13 cellular contexts compared by ENCODE assay signal in the genomic region with DNA sequence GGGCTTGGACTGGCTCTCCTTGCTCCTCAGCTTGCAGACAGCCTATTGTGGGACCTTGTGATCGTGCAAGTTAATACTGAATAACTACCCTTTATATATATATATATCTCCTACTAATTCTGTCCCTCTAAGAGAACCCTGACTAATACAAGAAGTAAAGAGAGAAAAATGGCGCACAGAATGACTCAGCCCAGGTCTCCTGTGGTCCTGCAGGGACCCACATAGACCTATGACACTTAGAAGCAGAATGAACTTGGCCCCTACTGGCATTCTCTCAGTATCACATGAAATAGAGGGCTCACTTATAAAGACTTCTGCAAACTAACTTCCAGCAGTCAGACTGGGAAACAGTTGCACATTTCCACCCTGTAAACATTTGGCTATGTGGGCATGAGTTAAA.
A peak's percentile ranks its signal among the peaks of the same experiment; 100 is the strongest.
DNase-seq lines count a peak whose midpoint lies in the region; ATAC-seq lines count a peak whose summit lies in the region.
"Had no signal": no experiment of that assay in that cellular context is flagged by ENCODE, and none has a peak within 500 bp of the region (broad histone marks: within the 10 kb centered on the region; RNA-seq: fewer than 3 reads in every experiment).

No MANE protein-coding gene starts in this region.

- DNase-seq in nucleus accumbens (lab: John Stamatoyannopoulos, UW) (no peak), C1 segment of cervical spinal cord (lab: John Stamatoyannopoulos, UW) (no peak), islet precursor cell (no peak)
- DNase-seq: activated CD4-positive, alpha-beta T cell treated with anti-CD3 and anti-CD28 coated beads, Interleukin-2, amount 50 U/mL, for 48 hours; activated naive CD4-positive, alpha-beta T cell treated with anti-CD3 and anti-CD28 coated beads, Interleukin-2, amount 50 U/mL, for 16 hours; GDM1; MG63; Peyer's patch; retina had no signal

- ATAC-seq in GM18873 (IDR thresholded peaks at IDR 0.05; ENCODE audit: low FRiP score, unreplicated experiment) (peak; percentile 99), GM21447 (IDR thresholded peaks at IDR 0.05; ENCODE audit: unreplicated experiment) (peak; percentile 67), HG02973 (IDR thresholded peaks at IDR 0.05; ENCODE audit: unreplicated experiment) (peak; percentile 99), HG03575 (IDR thresholded peaks at IDR 0.05; ENCODE audit: extremely low read depth, insufficient number of reproducible peaks, low FRiP score, unreplicated experiment) (peak; percentile 80)
